Comparison of ENCODE assay signal across 12 cellular contexts in the genomic region with DNA sequence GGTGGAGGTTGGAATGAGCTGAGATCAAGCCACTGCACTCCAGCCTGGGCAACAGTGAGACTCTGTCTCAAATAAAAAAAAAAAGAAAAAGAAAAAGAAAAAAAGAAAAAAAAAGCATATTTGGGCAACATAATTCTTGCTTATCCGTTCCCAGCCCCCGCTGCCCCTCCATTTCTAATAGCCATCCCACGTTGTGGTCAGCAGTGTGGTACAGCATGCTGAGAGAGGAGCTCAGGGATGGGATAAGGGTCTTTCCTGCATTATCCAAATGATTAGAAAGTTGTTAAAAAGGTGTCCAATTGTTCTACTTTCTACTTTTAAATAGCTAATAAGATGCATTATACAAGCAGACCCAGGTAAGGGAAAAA.
DNase-seq lines count a peak whose midpoint lies in the region; ATAC-seq and TF ChIP-seq lines count a peak whose summit lies in the region.
"Had no signal": no experiment of that assay in that cellular context is flagged by ENCODE, and none has a peak within 500 bp of the region (broad histone marks: within the 10 kb centered on the region; RNA-seq: fewer than 3 reads in every experiment).

No MANE protein-coding gene starts in this region.

- H4K20me1 ChIP-seq in OCI-LY1 (ENCODE audit: insufficient read depth, low read length), result no peaks in the 10 kb centered on the region

- H3F3A ChIP-seq in OCI-LY1 (ENCODE audit: insufficient read depth, low read length), result no peaks in the 10 kb centered on the region

- TF ChIP-seq CTCF in OCI-LY1 (IDR thresholded peaks at IDR 0.05; ENCODE audit: low read length) (no peak), coronary artery (IDR thresholded peaks at IDR 0.05) (no peak), GM13977 (IDR thresholded peaks at IDR 0.05; ENCODE audit: extremely low read depth, insufficient read depth, missing control alignments) (no peak)

- H3K9ac ChIP-seq in OCI-LY1 (ENCODE audit: low read length) (no peak overlapping the region), neuronal stem cell (ENCODE audit: low read depth, low read length, poor library complexity) (no peak overlapping the region)

- H3K18ac ChIP-seq in neuronal stem cell (ENCODE audit: low read length), result no peak overlapping the region

- no peak overlapping the region for H2BK15ac ChIP-seq in neuronal stem cell (ENCODE audit: low read length)

- H3K79me1 ChIP-seq in neuronal stem cell (ENCODE audit: low read depth, low read length), result peaks cover 3% of the 10 kb centered on the region

- DNase-seq in coronary artery (ENCODE audit: low spot score) (no peak), neuronal stem cell (ENCODE audit: low spot score) (no peak), caudate nucleus (lab: John Stamatoyannopoulos, UW) (no peak), GM13977 (ENCODE audit: low spot score) (no peak)

- no peak overlapping the region for H2BK12ac ChIP-seq in neuronal stem cell (ENCODE audit: low read length)

- H3K27ac ChIP-seq in OCI-LY1 (ENCODE audit: low read depth, low read length, poor library complexity, severe bottlenecking) (no peak overlapping the region), coronary artery (no peak overlapping the region), neuronal stem cell (replicated peaks; ENCODE audit: low read length) (no peak overlapping the region), caudate nucleus (ENCODE audit: low read depth, low read length) (no peak overlapping the region)
- H3K27ac ChIP-seq: heart left ventricle, testis had no signal

- no CpG with 5 or more reads among the region's 3 CpGs for WGBS in neuronal stem cell (ENCODE audit: extremely low coverage in 2 of 2, insufficient read length in 2 of 2, insufficient replicate concordance in 1 of 2), 2 donors

- H3K27me3 ChIP-seq in OCI-LY1 (ENCODE audit: insufficient read depth, low read length), result no peaks in the 10 kb centered on the region
- H3K27me3 ChIP-seq in neuronal stem cell (ENCODE audit: control insufficient read depth in 3 of 3, insufficient read depth in 3 of 3, low read depth in 1 of 3, low read length in 3 of 3), result peaks cover 0 to 15% (median 3%) of the 10 kb centered on the region in 3 experiments
- H3K27me3 ChIP-seq: testis had no signal

- H2AFZ ChIP-seq in OCI-LY1 (ENCODE audit: low read length), result no peak overlapping the region
- H2AFZ ChIP-seq in neuronal stem cell (ENCODE audit: low read length), result peak overlapping the region; percentile 93

- H3K4me1 ChIP-seq in OCI-LY1 (ENCODE audit: insufficient read depth, low read length, severe bottlenecking), result peaks cover 11% of the 10 kb centered on the region
- peaks cover 1 to 4% of the 10 kb centered on the region in 2 donors for H3K4me1 ChIP-seq in neuronal stem cell (ENCODE audit: control insufficient read depth in 2 of 2, insufficient read depth in 1 of 2, low read depth in 1 of 2, low read length in 2 of 2)
- H3K4me1 ChIP-seq: testis had no signal

- H4K8ac ChIP-seq in neuronal stem cell (ENCODE audit: low read depth, low read length), result no peak overlapping the region

- no peaks in the 10 kb centered on the region for H3K9me2 ChIP-seq in OCI-LY1 (ENCODE audit: low read depth, low read length)

- H3K14ac ChIP-seq in neuronal stem cell (ENCODE audit: low read length), result no peak overlapping the region

- H2AK5ac ChIP-seq in neuronal stem cell (ENCODE audit: low read depth, low read length), result no peak overlapping the region

- H3K4ac ChIP-seq in neuronal stem cell (ENCODE audit: low read length), result no peak overlapping the region

- H3K4me3 ChIP-seq in OCI-LY1 (ENCODE audit: low read depth, low read length, poor library complexity, severe bottlenecking), result peak overlapping the region; percentile 65
- peak overlapping the region; percentile 66 for H3K4me3 ChIP-seq in coronary artery
- peak overlapping the region in 1 of 2 donors; percentile 74 for H3K4me3 ChIP-seq in neuronal stem cell (ENCODE audit: low read length in 2 of 2)
- H3K4me3 ChIP-seq: mucosa of descending colon had no signal

- H3K79me2 ChIP-seq in OCI-LY1 (ENCODE audit: insufficient read depth, low read length), result no peaks in the 10 kb centered on the region

- in situ Hi-C loops in GM13977 (cut with MboI; ENCODE audit: low pct_unique_long_range_greater_than_20kb, low sequenced_read_pairs, unreplicated experiment), result no loop called here

- H3K23ac ChIP-seq in neuronal stem cell (ENCODE audit: low read depth, low read length, poor library complexity), result no peak overlapping the region

- H2BK5ac ChIP-seq in neuronal stem cell (ENCODE audit: low read length), result no peak overlapping the region

- H3K36me3 ChIP-seq in OCI-LY1 (ENCODE audit: insufficient read depth, low read length), result no peaks in the 10 kb centered on the region
- no peaks in the 10 kb centered on the region for H3K36me3 ChIP-seq in neuronal stem cell (replicated peaks in 1 of 2; ENCODE audit: control insufficient read depth in 2 of 2, insufficient read depth in 2 of 2, low read length in 2 of 2)
- H3K36me3 ChIP-seq: heart left ventricle had no signal

- ATAC-seq in GM18517 (IDR thresholded peaks at IDR 0.05; ENCODE audit: unreplicated experiment) (peak; percentile 4), GM18520 (IDR thresholded peaks at IDR 0.05; ENCODE audit: unreplicated experiment) (no peak), HG03521 (IDR thresholded peaks at IDR 0.05; ENCODE audit: unreplicated experiment) (no peak)
- ATAC-seq: Right ventricle myocardium inferior had no signal

- H3K4me2 ChIP-seq in OCI-LY1 (ENCODE audit: low read length) (peak overlapping the region; percentile 60), neuronal stem cell (ENCODE audit: insufficient read depth, low read length, poor library complexity, severe bottlenecking) (no peak overlapping the region)

- H3K9me3 ChIP-seq in OCI-LY1 (ENCODE audit: low read length), result no peaks in the 10 kb centered on the region
- H3K9me3 ChIP-seq in neuronal stem cell (replicated peaks in 1 of 2; ENCODE audit: control insufficient read depth in 2 of 2, insufficient read depth in 1 of 2, low read depth in 1 of 2, low read length in 2 of 2), result peaks cover 0 to 9% of the 10 kb centered on the region in 2 donors
- H3K9me3 ChIP-seq: heart left ventricle, mucosa of descending colon, testis had no signal

- no peak overlapping the region for H2BK120ac ChIP-seq in neuronal stem cell (ENCODE audit: low read depth, low read length)

- no peak overlapping the region for H4K91ac ChIP-seq in neuronal stem cell (ENCODE audit: low read depth, low read length, poor library complexity)
